9 cellular contexts compared by ENCODE assay signal in genomic region chr17:17849863-17850373, GRCh38. TPM values are rescaled to one million over a fixed set of nuclear protein-coding genes. Genes with fewer than 3 reads are reported as not detected.
DNase-seq lines count a peak whose midpoint lies in the region; ATAC-seq, FAIRE-seq and TF ChIP-seq lines count a peak whose summit lies in the region.
"Had no signal": no experiment of that assay in that cellular context is flagged by ENCODE, and none has a peak within 500 bp of the region (broad histone marks: within the 10 kb centered on the region; RNA-seq: fewer than 3 reads in every experiment).

No MANE protein-coding gene starts in this region.

- H3K4me3 ChIP-seq in fibroblast of the aortic adventitia (ENCODE audit: low read depth, low read length) (no peak overlapping the region), psoas muscle (no peak overlapping the region)

- H3K36me3 ChIP-seq in psoas muscle (ENCODE audit: insufficient read depth in 1 of 2, low read depth in 1 of 2): peaks cover 0 to 22% of the 10 kb centered on the region in 2 donors

- WGBS in psoas muscle, 3 donors: 23 to 31% (median 26%) methylated on average over 2 of the region's 2 CpGs

- DNase-seq in NCI-H146 (lab: John Stamatoyannopoulos, UW): peak; percentile 57
- no peak for DNase-seq in NCI-H146 treated with DMSO at 0.1 percent for 48 hours (lab: John Stamatoyannopoulos, UW; ENCODE audit: unreplicated experiment)
- peak; percentile 74 for DNase-seq in NCI-H345 (lab: John Stamatoyannopoulos, UW)
- peak; percentile 69 for DNase-seq in activated T-cell treated with anti-CD3 and anti-CD28 coated beads, Interleukin-2, amount 50 U/mL, for 24 hours
- peak; percentile 51 for DNase-seq in fibroblast of the aortic adventitia (ENCODE audit: low read depth)
- peak; percentile 59 to 73 for DNase-seq in psoas muscle
- DNase-seq in urothelium cell line (ENCODE audit: low spot score): no peak

- H3K27me3 Mint-ChIP-seq in activated T-cell treated with anti-CD3 and anti-CD28 coated beads, Interleukin-2, amount 50 U/mL, for 24 hours: no peaks in the 10 kb centered on the region

- H3K4me3 Mint-ChIP-seq in activated T-cell treated with anti-CD3 and anti-CD28 coated beads, Interleukin-2, amount 50 U/mL, for 24 hours: peak overlapping the region; percentile 45

- peaks cover 26% of the 10 kb centered on the region for H3K4me1 ChIP-seq in psoas muscle

- intact Hi-C loops in psoas muscle (cut with DNase I): no loop called here

- H3K9me3 ChIP-seq in psoas muscle: no peaks in the 10 kb centered on the region

- peaks cover 11% of the 10 kb centered on the region for H3K36me3 Mint-ChIP-seq in activated T-cell treated with anti-CD3 and anti-CD28 coated beads, Interleukin-2, amount 50 U/mL, for 24 hours (ENCODE audit: low read depth)

- no peaks in the 10 kb centered on the region for H3K9me3 Mint-ChIP-seq in activated T-cell treated with anti-CD3 and anti-CD28 coated beads, Interleukin-2, amount 50 U/mL, for 24 hours

- peak overlapping the region; percentile 96 for H3K27ac Mint-ChIP-seq in activated T-cell treated with anti-CD3 and anti-CD28 coated beads, Interleukin-2, amount 50 U/mL, for 24 hours

- H3K4me1 Mint-ChIP-seq in activated T-cell treated with anti-CD3 and anti-CD28 coated beads, Interleukin-2, amount 50 U/mL, for 24 hours (ENCODE audit: low read depth): peaks cover 80% of the 10 kb centered on the region

- TF ChIP-seq CTCF in fibroblast of the aortic adventitia (IDR thresholded peaks at IDR 0.05; ENCODE audit: insufficient read depth, low read length) (peak; percentile 41), psoas muscle (IDR thresholded peaks at IDR 0.05) (peak; percentile 25)

- H3K27ac ChIP-seq in psoas muscle: peak overlapping the region; percentile 80

- no peak for FAIRE-seq in urothelium cell line (lab: Jason Lieb, UNC)
- FAIRE-seq: G401.6 had no signal

- ATAC-seq in psoas muscle: peak; percentile 57 to 78 (median 73)
- ATAC-seq in HG03095 (IDR thresholded peaks at IDR 0.05; ENCODE audit: unreplicated experiment): no peak

- H3K27me3 ChIP-seq in psoas muscle (ENCODE audit: insufficient read depth in 3 of 3, low read length in 2 of 3): no peaks in the 10 kb centered on the region

RNA-seq across cellular contexts. Expression of gene SREBF1, which starts 13.1 kb away (rescaled TPM):
- 48.7 and 82.1 TPM in 2 replicates for total RNA-seq in fibroblast of the aortic adventitia (ENCODE audit: low replicate concordance)
- 10 to 100 TPM; 16.1 to 43.0 (median 31.1) TPM for total RNA-seq in psoas muscle
- 10 to 100 TPM in 2 of 3 donors, 1 to 10 TPM in 1; 6.2 to 19.2 (median 17.7) TPM for polyA plus RNA-seq in psoas muscle

Comparison
In these comparisons a context has a peak if more than half of its experiments do, and no peak if none do; other contexts are left out.
1. DNase-seq: peak in NCI-H146 (single experiment), NCI-H345 (single experiment), activated T-cell treated with anti-CD3 and anti-CD28 coated beads, Interleukin-2, amount 50 U/mL, for 24 hours (single experiment), fibroblast of the aortic adventitia (single experiment) and psoas muscle (2 of 2); none in NCI-H146 treated with DMSO at 0.1 percent for 48 hours (single experiment) and urothelium cell line (single experiment).